In the genomic region with DNA sequence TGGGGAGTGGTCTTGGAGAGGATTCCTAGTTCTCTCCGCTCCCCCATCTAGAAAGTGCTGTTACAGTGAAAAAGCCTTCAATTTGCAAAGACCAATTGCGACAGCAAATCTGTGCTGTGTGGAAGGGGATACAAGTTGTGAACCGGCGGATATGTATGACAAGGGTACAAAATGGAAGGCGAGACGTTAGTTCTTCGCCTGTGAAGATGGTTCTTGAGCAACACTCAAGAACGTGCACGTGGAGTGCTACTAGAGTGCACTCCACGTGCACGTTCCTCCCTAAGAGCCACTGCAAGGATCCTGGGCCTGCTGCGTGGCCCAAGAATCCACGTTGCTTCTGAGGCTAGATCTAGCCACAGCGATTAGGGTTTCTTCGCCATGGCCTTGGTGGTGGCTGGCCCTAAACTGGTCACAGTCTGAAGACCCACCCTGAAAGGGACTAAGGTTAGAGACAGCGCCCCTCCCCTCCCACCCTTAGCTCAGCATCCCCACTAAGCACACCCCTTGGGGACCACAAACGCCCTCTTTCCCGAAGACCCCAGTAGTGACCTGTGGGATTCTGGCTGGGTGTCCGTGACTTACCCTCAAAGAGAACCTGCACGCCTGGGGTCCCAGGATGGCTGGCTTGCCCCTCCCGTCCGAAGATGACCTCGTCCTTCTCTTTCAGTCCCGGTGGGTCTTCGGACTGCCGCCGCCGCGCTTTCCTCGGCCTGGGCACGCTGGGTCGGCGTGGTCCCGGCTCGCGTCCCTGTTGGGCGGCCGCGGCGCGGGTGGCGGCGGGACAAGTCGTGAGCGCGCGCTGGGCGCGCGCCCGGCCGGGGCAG, we compare ENCODE assay signal across 8 cellular contexts. TPM values are rescaled to one million over a fixed set of nuclear protein-coding genes. Genes with fewer than 3 reads are reported as not detected.
DNase-seq lines count a peak whose midpoint lies in the region; FAIRE-seq and TF ChIP-seq lines count a peak whose summit lies in the region.

No MANE protein-coding gene starts in this region.

- POLR2A ChIA-PET in endothelial cell of umbilical vein (lab: Charles Lee), result no interaction called here

- H3K4me1 ChIP-seq in GM23248 (ENCODE audit: insufficient read depth) (peaks cover 9% of the 10 kb centered on the region; the same call in 1 of the 2 replicates), SJCRH30 (peaks cover 6% of the 10 kb centered on the region), endothelial cell of umbilical vein (ENCODE audit: control insufficient read depth, extremely low read depth, insufficient read depth, low read length) (peaks cover 18% of the 10 kb centered on the region), parathyroid adenoma (no peaks in the 10 kb centered on the region)

- H3K9ac ChIP-seq in GM23248 (no peak overlapping the region), endothelial cell of umbilical vein (replicated peaks; ENCODE audit: extremely low read depth, insufficient read depth, low read length) (peak overlapping the region; percentile 49), parathyroid adenoma (no peak overlapping the region)

- H3K9me3 ChIP-seq in GM23248 (ENCODE audit: low read depth) (no peaks in the 10 kb centered on the region), SJCRH30 (replicated peaks) (no peaks in the 10 kb centered on the region), endothelial cell of umbilical vein (replicated peaks; ENCODE audit: control insufficient read depth, insufficient read depth, low read length) (no peaks in the 10 kb centered on the region), parathyroid adenoma (ENCODE audit: control insufficient read depth, low read length) (no peaks in the 10 kb centered on the region)

- no peaks in the 10 kb centered on the region for H3K79me2 ChIP-seq in GM23248 (ENCODE audit: insufficient read depth)
- H3K79me2 ChIP-seq in endothelial cell of umbilical vein (ENCODE audit: control insufficient read depth, insufficient read depth, low read length), result no peaks in the 10 kb centered on the region
- H3K79me2 ChIP-seq in parathyroid adenoma, result no peaks in the 10 kb centered on the region

- H3K4me2 ChIP-seq in GM23248 (ENCODE audit: unreplicated experiment), result peak overlapping the region; percentile 92
- H3K4me2 ChIP-seq in endothelial cell of umbilical vein (ENCODE audit: insufficient read depth, low read length), result peak overlapping the region; percentile 97
- H3K4me2 ChIP-seq in parathyroid adenoma (ENCODE audit: low read length), result no peak overlapping the region

- 28 to 31% methylated on average over 44 to 49 of the region's 52 CpGs for WGBS in GM23248 (ENCODE audit: low coverage in 1 of 2, low lambda C conversion rate in 2 of 2, missing lambda C conversion rate in 2 of 2), 2 experiments

- no peak for DNase-seq in GM23248
- peak in 1 of 2 experiments; percentile 42 for DNase-seq in SJCRH30
- no peak for DNase-seq in endothelial cell of umbilical vein (ENCODE audit: low read depth, low spot score)
- no peak for DNase-seq in NCI-H2107 treated with DMSO at 0.1 percent for 48 hours (lab: John Stamatoyannopoulos, UW; ENCODE audit: unreplicated experiment)
- DNase-seq in NCI-H510A (lab: John Stamatoyannopoulos, UW), result no peak
- DNase-seq in activated CD4-positive, CD25-positive, alpha-beta regulatory T cell treated with anti-CD3 and anti-CD28 coated beads, Interleukin-2, amount 50 U/mL, for 72 hours, result no peak
- DNase-seq in putamen (ENCODE audit: low spot score), result no peak

- H3K36me3 ChIP-seq in GM23248 (ENCODE audit: low read depth) (no peaks in the 10 kb centered on the region), SJCRH30 (peaks cover 1% of the 10 kb centered on the region; the same call in 1 of the 2 replicates), endothelial cell of umbilical vein (ENCODE audit: control insufficient read depth in 2 of 2, extremely low read depth in 1 of 2, insufficient read depth in 2 of 2, low read length in 2 of 2) (no peaks in the 10 kb centered on the region), parathyroid adenoma (ENCODE audit: control insufficient read depth, insufficient read depth, low read length) (no peaks in the 10 kb centered on the region)

- H2AFZ ChIP-seq in GM23248, result peak overlapping the region; percentile 65
- peak overlapping the region; percentile 99 for H2AFZ ChIP-seq in endothelial cell of umbilical vein (ENCODE audit: low read depth, low read length)
- H2AFZ ChIP-seq in parathyroid adenoma, result no peak overlapping the region

- H3K4me3 ChIP-seq in GM23248, result peak overlapping the region; percentile 74
- peak overlapping the region; percentile 96 for H3K4me3 ChIP-seq in SJCRH30
- H3K4me3 ChIP-seq in endothelial cell of umbilical vein (replicated peaks in 1 of 3; ENCODE audit: insufficient read depth in 1 of 3, low read depth in 1 of 3, low read length in 3 of 3), result peak overlapping the region; percentile 51 to 64 (median 52)
- H3K4me3 ChIP-seq in parathyroid adenoma (ENCODE audit: low read depth, low read length), result peak overlapping the region; percentile 22

- no peaks in the 10 kb centered on the region for H4K20me1 ChIP-seq in GM23248 (ENCODE audit: insufficient read depth)
- H4K20me1 ChIP-seq in endothelial cell of umbilical vein (replicated peaks; ENCODE audit: control insufficient read depth, extremely low read depth, insufficient read depth, low read length), result no peaks in the 10 kb centered on the region

- CTCF ChIA-PET in endothelial cell of umbilical vein (lab: Charles Lee), result interaction anchor here (0.6 kb wide), 1 partner anchor 11 kb away, joined by 3 read pairs; no protein-coding TSS in a partner anchor

- no peaks in the 10 kb centered on the region for H3K9me1 ChIP-seq in endothelial cell of umbilical vein (replicated peaks; ENCODE audit: control insufficient read depth, extremely low read depth, insufficient read depth, low read length)

- no peak for TF ChIP-seq POLR2A in endothelial cell of umbilical vein (IDR thresholded peaks at IDR 0.05; ENCODE audit: low read depth, low read length)

- dilution Hi-C loops in endothelial cell of umbilical vein (cut with MboI; ENCODE audit: extremely low pct_ligation_motif_present, low sequenced_read_pairs), result no loop called here

- intact Hi-C loops in endothelial cell of umbilical vein (cut with micrococcal nuclease), result loop anchor here (5.0 kb wide), 4 partner anchors 124 to 264 kb away; partner anchors contain the start of gene CYP2R1

- BruUV-seq in endothelial cell of umbilical vein (replicated peaks; lab: Mats Ljungman, UMichigan), result no TSS peak

- no peaks in the 10 kb centered on the region for H3K9me2 ChIP-seq in GM23248 (ENCODE audit: insufficient read depth)

- H3K27ac ChIP-seq in GM23248, result no peak overlapping the region
- peak overlapping the region; percentile 83; the same call in 1 of the 2 replicates for H3K27ac ChIP-seq in SJCRH30
- no peak overlapping the region for H3K27ac ChIP-seq in endothelial cell of umbilical vein (ENCODE audit: insufficient read depth, low read depth, low read length)
- no peak overlapping the region for H3K27ac ChIP-seq in parathyroid adenoma

- TF ChIP-seq CTCF in endothelial cell of umbilical vein (IDR thresholded peaks at IDR 0.05; ENCODE audit: extremely low read depth in 1 of 2, insufficient read depth in 1 of 2, low read depth in 1 of 2, low read length in 2 of 2), result no peak
- no peak for TF ChIP-seq CTCF in parathyroid adenoma (IDR thresholded peaks at IDR 0.05)

- H3F3A ChIP-seq in GM23248 (ENCODE audit: insufficient read depth), result no peaks in the 10 kb centered on the region

- in situ Hi-C loops in GM23248 (cut with MboI), result no loop called here

- no peak for FAIRE-seq in endothelial cell of umbilical vein (lab: Jason Lieb, UNC)

- H3K27me3 ChIP-seq in GM23248 (replicated peaks; ENCODE audit: insufficient read depth), result peaks cover 51% of the 10 kb centered on the region
- H3K27me3 ChIP-seq in SJCRH30, result no peaks in the 10 kb centered on the region
- peaks cover 8 to 15% of the 10 kb centered on the region in 2 experiments for H3K27me3 ChIP-seq in endothelial cell of umbilical vein (ENCODE audit: control insufficient read depth in 2 of 2, insufficient read depth in 2 of 2, low read length in 2 of 2)
- no peaks in the 10 kb centered on the region for H3K27me3 ChIP-seq in parathyroid adenoma (ENCODE audit: control insufficient read depth, insufficient read depth, low read length)

TF ChIP-seq in endothelial cell of umbilical vein, 7 proteins besides CTCF, POLR2A, EP300 and RAD21:
- no peak for TF ChIP-seq EZH2 (IDR thresholded peaks at IDR 0.05; ENCODE audit: borderline replicate concordance, low read depth, low read length, severe bottlenecking)
- TF ChIP-seq MYC (IDR thresholded peaks at IDR 0.05; ENCODE audit: low read depth, low read length), result no peak
- no peak for TF ChIP-seq FOS (IDR thresholded peaks at IDR 0.05; ENCODE audit: borderline replicate concordance, insufficient read depth, low read length)
- TF ChIP-seq GATA2 (IDR thresholded peaks at IDR 0.05; ENCODE audit: insufficient read depth, insufficient read length, low read depth, low read length), result no peak
- no peak for TF ChIP-seq POLR2AphosphoS5 (IDR thresholded peaks at IDR 0.05; ENCODE audit: insufficient read depth, low read depth, low read length)
- no peak for TF ChIP-seq JUN (IDR thresholded peaks at IDR 0.05; ENCODE audit: borderline replicate concordance, insufficient read depth, insufficient read length, low read depth)
- no peak for TF ChIP-seq MAX (IDR thresholded peaks at IDR 0.05; ENCODE audit: insufficient read depth, insufficient read length)

RNA-seq across cellular contexts. Expression of gene PDE3B, which starts 0.5 kb away (rescaled TPM):
- total RNA-seq in GM23248 (2014; rRNA removed; shearing (Covaris generic)), result not detected in 2 replicates
- polyA plus RNA-seq in GM23248 (2016; fragmentation: Nextera tagmentation; extraction: Ambion mirVana) (not detected in 2 replicates), endothelial cell of umbilical vein (0.22 and 0.26 TPM in 2 replicates)
- total RNA-seq in SJCRH30 (2014; rRNA removed; shearing (Covaris generic)), result 23.5 and 26.0 TPM in 2 replicates
- 1.7 and 1.9 TPM in 2 replicates for total RNA-seq in endothelial cell of umbilical vein
- 0.23 TPM in 2 replicates for polyA plus RNA-seq in endothelial cell of umbilical vein (2011; cell fraction: cytosol; rRNA removed)
- 0.63 and 1.0 TPM in 2 replicates for polyA plus RNA-seq in endothelial cell of umbilical vein (2011; cell fraction: nucleus; rRNA removed)
- polyA plus RNA-seq in endothelial cell of umbilical vein (2012), result 0.22 and 0.86 TPM in 2 replicates
- polyA minus RNA-seq in endothelial cell of umbilical vein, result 0.85 and 0.90 TPM in 2 replicates
- polyA minus RNA-seq in endothelial cell of umbilical vein (2011; cell fraction: cytosol; rRNA and poly(A)+ RNA removed), result 18.5 TPM
- 1.8 and 4.1 TPM in 2 replicates for polyA minus RNA-seq in endothelial cell of umbilical vein (2011; cell fraction: nucleus; rRNA and poly(A)+ RNA removed)

Comparison
In these comparisons a context has a peak if more than half of its experiments do, and no peak if none do; other contexts are left out.
1. H3K4me3 ChIP-seq: peak in every context shown above with its lines; median percentile 96 in SJCRH30; 74 in GM23248; 52 in endothelial cell of umbilical vein; 22 in parathyroid adenoma.